In the genomic region with DNA sequence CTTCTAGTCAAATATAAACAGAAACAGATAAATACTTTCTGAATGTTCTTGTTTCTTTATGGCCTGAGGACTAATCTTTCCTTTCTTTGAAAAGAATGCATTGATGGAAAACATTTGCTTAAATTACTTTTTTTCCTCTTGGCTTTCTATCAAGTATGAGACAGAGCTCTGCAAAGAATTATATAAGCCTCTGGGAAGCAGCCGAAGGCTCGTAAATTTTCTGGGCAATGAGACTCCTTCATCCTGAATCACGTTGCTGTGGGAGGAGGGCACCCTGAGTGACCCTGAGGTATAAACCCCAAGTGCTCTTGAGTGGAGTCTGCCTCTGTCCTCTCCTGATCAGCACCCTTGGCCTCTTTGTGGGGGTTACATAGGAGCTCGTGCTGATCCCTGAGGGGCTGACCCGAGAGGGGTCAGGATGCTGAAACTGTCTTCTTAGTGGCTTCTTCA, we compare ENCODE assay signal across 7 cellular contexts. TPM values are rescaled to one million over a fixed set of nuclear protein-coding genes. Genes with fewer than 3 reads are reported as not detected.
A peak's percentile ranks its signal among the peaks of the same experiment; 100 is the strongest.
DNase-seq lines count a peak whose midpoint lies in the region; TF ChIP-seq lines count a peak whose summit lies in the region.
"Not testable (repeated sequence)": the region's sequence is repeated elsewhere in the genome, so short reads cannot be mapped to it uniquely, and the experiment has no call there.

No MANE protein-coding gene starts in this region.

- not testable (repeated sequence) for H3K4me3 ChIP-seq in HAP-1; SK-N-SH (ENCODE audit: low read depth in 2 of 2, low read length in 1 of 2); colonic mucosa; fibroblast of the aortic adventitia (ENCODE audit: low read depth, low read length); rectal smooth muscle tissue (ENCODE audit: low read length)

- H3K9me2 ChIP-seq in SK-N-SH, result not testable (repeated sequence)

- in situ Hi-C loops in HAP-1 (cut with MboI; ENCODE audit: low sequenced_read_pairs), result not testable (repeated sequence)

- H3K27ac ChIP-seq in SK-N-SH (ENCODE audit: low read depth in 2 of 2, low read length in 1 of 2) (peak overlapping the region; percentile 74 to 92; a peak in 3 of 4 replicates), colonic mucosa (peak overlapping the region; percentile 6), rectal smooth muscle tissue (ENCODE audit: low read depth, low read length) (peak overlapping the region; percentile 7)

- H3K4me2 ChIP-seq in SK-N-SH, result peak overlapping the region; percentile 50; the same call in 1 of the 2 replicates

- not testable (repeated sequence) for H2AFZ ChIP-seq in SK-N-SH (ENCODE audit: low read depth)

- CTCF ChIA-PET in SK-N-SH (lab: Yijun Ruan, JAX), result not testable (repeated sequence)

- intact Hi-C loops in colonic mucosa (cut with DNase I), result not testable (repeated sequence)

- not testable (repeated sequence) for H3K27me3 ChIP-seq in HAP-1 (ENCODE audit: low read depth); SK-N-SH (ENCODE audit: insufficient read depth); colonic mucosa; rectal smooth muscle tissue (ENCODE audit: control insufficient read depth, insufficient read depth, low read length)

- not testable (repeated sequence) for H4K20me1 ChIP-seq in SK-N-SH (ENCODE audit: insufficient read depth)

- not testable (repeated sequence) for TF ChIP-seq RAD21 in SK-N-SH (IDR thresholded peaks at IDR 0.05; ENCODE audit: low read length)

- not testable (repeated sequence) for H3K79me2 ChIP-seq in SK-N-SH (ENCODE audit: insufficient read depth)

- DNase-seq in AG20443 (ENCODE audit: low spot score), result peak; percentile 22
- peak; percentile 13 to 35 for DNase-seq in HAP-1 (ENCODE audit: low spot score in 2 of 2)
- DNase-seq in SK-N-SH, colonic mucosa: not testable (repeated sequence)
- peak; percentile 82 for DNase-seq in fibroblast of the aortic adventitia (ENCODE audit: low read depth)
- DNase-seq in left kidney (ENCODE audit: low read depth, low spot score), result peak; percentile 44

- WGBS in SK-N-SH (ENCODE audit: low lambda C conversion rate), result 27% methylated on average over 3 of the region's 5 CpGs

- H3K4me1 ChIP-seq in HAP-1; SK-N-SH (ENCODE audit: control insufficient read depth in 1 of 2, insufficient read depth in 2 of 2, low read depth in 1 of 2, low read length in 1 of 2); colonic mucosa; rectal smooth muscle tissue (ENCODE audit: control insufficient read depth, insufficient read depth, low read length): not testable (repeated sequence)

- not testable (repeated sequence) for TF ChIP-seq CTCF in SK-N-SH (IDR thresholded peaks at IDR 0.05); colonic mucosa (IDR thresholded peaks at IDR 0.05); fibroblast of the aortic adventitia (IDR thresholded peaks at IDR 0.05; ENCODE audit: insufficient read depth, low read length)

- TF ChIP-seq EP300 in SK-N-SH (IDR thresholded peaks at IDR 0.05; ENCODE audit: borderline replicate concordance in 1 of 2, low read depth in 1 of 2, low read length in 1 of 2), result not testable (repeated sequence)

- not testable (repeated sequence) for H3K36me3 ChIP-seq in HAP-1 (replicated peaks); colonic mucosa; rectal smooth muscle tissue (ENCODE audit: control insufficient read depth, insufficient read depth, low read length)
- H3K36me3 ChIP-seq in SK-N-SH (replicated peaks in 1 of 2; ENCODE audit: control insufficient read depth in 1 of 2, insufficient read depth in 2 of 2, low read length in 1 of 2), result peaks cover 6 to 24% of the 10 kb centered on the region in 2 experiments

- peak overlapping the region; percentile 8; the same call in 1 of the 2 replicates for H3K9ac ChIP-seq in SK-N-SH
- H3K9ac ChIP-seq in colonic mucosa (ENCODE audit: low read depth in 2 of 2, low read length in 2 of 2); rectal smooth muscle tissue (ENCODE audit: low read length): not testable (repeated sequence)

- not testable (repeated sequence) for H3K9me3 ChIP-seq in HAP-1, SK-N-SH, colonic mucosa

- H3F3A ChIP-seq in SK-N-SH (replicated peaks; ENCODE audit: insufficient read depth), result not testable (repeated sequence)

- POLR2A ChIA-PET in SK-N-SH (lab: Yijun Ruan, JAX), result not testable (repeated sequence)

TF ChIP-seq in SK-N-SH, 30 proteins besides CTCF, POLR2A, EP300 and RAD21:
- TF ChIP-seq, protein P1, sequence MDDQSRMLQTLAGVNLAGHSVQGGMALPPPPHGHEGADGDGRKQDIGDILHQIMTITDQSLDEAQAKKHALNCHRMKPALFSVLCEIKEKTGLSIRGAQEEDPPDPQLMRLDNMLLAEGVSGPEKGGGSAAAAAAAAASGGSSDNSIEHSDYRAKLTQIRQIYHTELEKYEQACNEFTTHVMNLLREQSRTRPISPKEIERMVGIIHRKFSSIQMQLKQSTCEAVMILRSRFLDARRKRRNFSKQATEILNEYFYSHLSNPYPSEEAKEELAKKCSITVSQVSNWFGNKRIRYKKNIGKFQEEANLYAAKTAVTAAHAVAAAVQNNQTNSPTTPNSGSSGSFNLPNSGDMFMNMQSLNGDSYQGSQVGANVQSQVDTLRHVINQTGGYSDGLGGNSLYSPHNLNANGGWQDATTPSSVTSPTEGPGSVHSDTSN (IDR thresholded peaks at IDR 0.05), result peak; percentile 55; the same call in 1 of the 2 replicates
- TF ChIP-seq NFIC (IDR thresholded peaks at IDR 0.05; ENCODE audit: borderline replicate concordance) (peak; percentile 26; the same call in 1 of the 2 replicates), TCF12 (IDR thresholded peaks at IDR 0.05) (peak; percentile 64; the same call in 1 of the 2 replicates), JUND (IDR thresholded peaks at IDR 0.05) (peak; percentile 29; the same call in 1 of the 2 replicates)
- TF ChIP-seq, protein P2, sequence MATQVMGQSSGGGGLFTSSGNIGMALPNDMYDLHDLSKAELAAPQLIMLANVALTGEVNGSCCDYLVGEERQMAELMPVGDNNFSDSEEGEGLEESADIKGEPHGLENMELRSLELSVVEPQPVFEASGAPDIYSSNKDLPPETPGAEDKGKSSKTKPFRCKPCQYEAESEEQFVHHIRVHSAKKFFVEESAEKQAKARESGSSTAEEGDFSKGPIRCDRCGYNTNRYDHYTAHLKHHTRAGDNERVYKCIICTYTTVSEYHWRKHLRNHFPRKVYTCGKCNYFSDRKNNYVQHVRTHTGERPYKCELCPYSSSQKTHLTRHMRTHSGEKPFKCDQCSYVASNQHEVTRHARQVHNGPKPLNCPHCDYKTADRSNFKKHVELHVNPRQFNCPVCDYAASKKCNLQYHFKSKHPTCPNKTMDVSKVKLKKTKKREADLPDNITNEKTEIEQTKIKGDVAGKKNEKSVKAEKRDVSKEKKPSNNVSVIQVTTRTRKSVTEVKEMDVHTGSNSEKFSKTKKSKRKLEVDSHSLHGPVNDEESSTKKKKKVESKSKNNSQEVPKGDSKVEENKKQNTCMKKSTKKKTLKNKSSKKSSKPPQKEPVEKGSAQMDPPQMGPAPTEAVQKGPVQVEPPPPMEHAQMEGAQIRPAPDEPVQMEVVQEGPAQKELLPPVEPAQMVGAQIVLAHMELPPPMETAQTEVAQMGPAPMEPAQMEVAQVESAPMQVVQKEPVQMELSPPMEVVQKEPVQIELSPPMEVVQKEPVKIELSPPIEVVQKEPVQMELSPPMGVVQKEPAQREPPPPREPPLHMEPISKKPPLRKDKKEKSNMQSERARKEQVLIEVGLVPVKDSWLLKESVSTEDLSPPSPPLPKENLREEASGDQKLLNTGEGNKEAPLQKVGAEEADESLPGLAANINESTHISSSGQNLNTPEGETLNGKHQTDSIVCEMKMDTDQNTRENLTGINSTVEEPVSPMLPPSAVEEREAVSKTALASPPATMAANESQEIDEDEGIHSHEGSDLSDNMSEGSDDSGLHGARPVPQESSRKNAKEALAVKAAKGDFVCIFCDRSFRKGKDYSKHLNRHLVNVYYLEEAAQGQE (IDR thresholded peaks at IDR 0.05; ENCODE audit: low read depth, low read length), result 0 out of 2 replicates have a peak, but pooled peaks have one; percentile 20

RNA-seq across cellular contexts. Expression of a gene that starts 33.9 kb away (rescaled TPM):
- polyA plus RNA-seq in SK-N-SH (2012; rRNA removed), result 211 and 219 TPM in 2 replicates
- 262 TPM in 2 replicates for polyA plus RNA-seq in SK-N-SH (2012; cell fraction: cytosol; rRNA removed)
- 143 and 147 TPM in 2 replicates for polyA plus RNA-seq in SK-N-SH (2012; cell fraction: nucleus; rRNA removed)
- 100 to 1,000 TPM in 1 of 2 donors, 10 to 100 TPM in 1; 73.2 to 115 TPM for total RNA-seq in colonic mucosa
- total RNA-seq in fibroblast of the aortic adventitia (ENCODE audit: low replicate concordance), result 387 and 831 TPM in 2 replicates

Comparison
In these comparisons a context has a peak if more than half of its experiments do, and no peak if none do; other contexts are left out.
1. H3K27ac ChIP-seq: peak in every context shown above with its lines; median percentile 83 in SK-N-SH; 7 in rectal smooth muscle tissue; 6 in colonic mucosa.